ENCODE assay signal across 17 cellular contexts in genomic region chr5:601771-602465, GRCh38. TPM values are rescaled to one million over a fixed set of nuclear protein-coding genes. Genes with fewer than 3 reads are reported as not detected.
A peak's percentile ranks its signal among the peaks of the same experiment; 100 is the strongest.
DNase-seq lines count a peak whose midpoint lies in the region; FAIRE-seq and TF ChIP-seq lines count a peak whose summit lies in the region.
"Had no signal": no experiment of that assay in that cellular context is flagged by ENCODE, and none has a peak within 500 bp of the region (broad histone marks: within the 10 kb centered on the region; RNA-seq: fewer than 3 reads in every experiment).

No MANE protein-coding gene starts in this region.

- H3K27ac Mint-ChIP-seq in chondrocyte (ENCODE audit: unreplicated experiment): no peak overlapping the region

- H3K36me3 ChIP-seq in BE2C (no peaks in the 10 kb centered on the region), sigmoid colon (no peaks in the 10 kb centered on the region)

- no peak overlapping the region for H3K4me3 Mint-ChIP-seq in chondrocyte (ENCODE audit: unreplicated experiment)
- H3K4me3 Mint-ChIP-seq: IgD-negative memory B cell had no signal

- H3K27ac ChIP-seq in sigmoid colon: no peak overlapping the region
- H3K27ac ChIP-seq: C4-2B had no signal

- H3K4me3 ChIP-seq in BE2C (ENCODE audit: low read depth, low read length): no peak overlapping the region
- H3K4me3 ChIP-seq in sigmoid colon: no peak overlapping the region

- intact Hi-C loops in sigmoid colon (cut with DNase I): no loop called here

- no peaks in the 10 kb centered on the region for H3K36me3 Mint-ChIP-seq in chondrocyte (ENCODE audit: low read depth)

- H3K9me3 ChIP-seq in BE2C: no peaks in the 10 kb centered on the region; the same call in 1 of the 2 replicates
- no peaks in the 10 kb centered on the region for H3K9me3 ChIP-seq in sigmoid colon
- H3K9me3 ChIP-seq: Caco-2, SK-N-SH had no signal

- WGBS in sigmoid colon, 2 donors: 82 to 90% methylated on average over 47 of the region's 47 CpGs

- TF ChIP-seq POLR2A in sigmoid colon (IDR thresholded peaks at IDR 0.05): no peak

- no peaks in the 10 kb centered on the region for H3K4me1 ChIP-seq in BE2C
- H3K4me1 ChIP-seq in sigmoid colon: no peaks in the 10 kb centered on the region
- H3K4me1 ChIP-seq: Caco-2 had no signal

- DNase-seq in activated CD8-positive, alpha-beta memory T cell treated with anti-CD3 and anti-CD28 coated beads, Interleukin-2, amount 50 U/mL, for 48 hours: peak; percentile 35
- no peak for DNase-seq in activated CD8-positive, alpha-beta memory T cell treated with anti-CD3 and anti-CD28 coated beads, Interleukin-2, amount 50 U/mL, for 4 hours
- DNase-seq in BE2C (peak; percentile 4), chondrocyte (ENCODE audit: low spot score) (peak; percentile 85), sigmoid colon (peak; percentile 60), NOMO-1 treated with dmso at 0.1 percent for 144 hours (lab: John Stamatoyannopoulos, UW; ENCODE audit: unreplicated experiment) (no peak), GDM1 (lab: John Stamatoyannopoulos, UW) (no peak), GM19239 (ENCODE audit: insufficient read length, low spot score) (no peak)
- DNase-seq: HCEC 1CT, MV-4-11, NCI-H2081 treated with DMSO at 0.1 percent for 48 hours, NCI-H226, SK-N-SH had no signal

- no peaks in the 10 kb centered on the region for H3K4me1 Mint-ChIP-seq in chondrocyte (ENCODE audit: low read depth)

- no peak for FAIRE-seq in GM19239 (lab: Jason Lieb, UNC)
- FAIRE-seq: GM12891 had no signal

- H3K9me3 Mint-ChIP-seq in chondrocyte (ENCODE audit: low read depth): no peaks in the 10 kb centered on the region

- peaks cover 12% of the 10 kb centered on the region for H3K27me3 ChIP-seq in BE2C
- H3K27me3 ChIP-seq in sigmoid colon: peaks cover 0 to 51% (median 0%) of the 10 kb centered on the region in 3 donors

- peaks cover 33% of the 10 kb centered on the region for H3K27me3 Mint-ChIP-seq in chondrocyte (ENCODE audit: low read depth)

- TF ChIP-seq CTCF in BE2C (IDR thresholded peaks at IDR 0.05; ENCODE audit: low read depth, low read length) (no peak), chondrocyte (IDR thresholded peaks at IDR 0.05) (no peak), sigmoid colon (IDR thresholded peaks at IDR 0.05) (no peak)

- TF ChIP-seq EP300 in sigmoid colon (IDR thresholded peaks at IDR 0.05): no peak

RNA-seq across cellular contexts. Expression of gene CEP72, which starts 10.2 kb away (rescaled TPM):
- 5.6 TPM for polyA plus RNA-seq in BE2C (2012; ENCODE audit: insufficient read depth, insufficient read length, low read depth)
- total RNA-seq in chondrocyte (2.7 to 4.5 TPM (median 3.3 TPM) in 3 replicates), sigmoid colon (1 to 10 TPM in 2 of 4 donors, under 1 TPM in 2; 0.36 to 5.0 (median 1.4) TPM)
- 1 to 10 TPM in 2 of 3 donors, under 1 TPM in 1; 0.60 to 7.1 (median 1.6) TPM for polyA plus RNA-seq in sigmoid colon

Comparison
In these comparisons a context has a peak if more than half of its experiments do, and no peak if none do; other contexts are left out.
1. DNase-seq: peak in activated CD8-positive, alpha-beta memory T cell treated with anti-CD3 and anti-CD28 coated beads, Interleukin-2, amount 50 U/mL, for 48 hours (single experiment), BE2C (single experiment), chondrocyte (single experiment) and sigmoid colon (single experiment); none in activated CD8-positive, alpha-beta memory T cell treated with anti-CD3 and anti-CD28 coated beads, Interleukin-2, amount 50 U/mL, for 4 hours (single experiment), NOMO-1 treated with dmso at 0.1 percent for 144 hours (single experiment), GDM1 (single experiment) and GM19239 (single experiment).